Comparison of ENCODE assay signal across 8 cellular contexts in the genomic region with DNA sequence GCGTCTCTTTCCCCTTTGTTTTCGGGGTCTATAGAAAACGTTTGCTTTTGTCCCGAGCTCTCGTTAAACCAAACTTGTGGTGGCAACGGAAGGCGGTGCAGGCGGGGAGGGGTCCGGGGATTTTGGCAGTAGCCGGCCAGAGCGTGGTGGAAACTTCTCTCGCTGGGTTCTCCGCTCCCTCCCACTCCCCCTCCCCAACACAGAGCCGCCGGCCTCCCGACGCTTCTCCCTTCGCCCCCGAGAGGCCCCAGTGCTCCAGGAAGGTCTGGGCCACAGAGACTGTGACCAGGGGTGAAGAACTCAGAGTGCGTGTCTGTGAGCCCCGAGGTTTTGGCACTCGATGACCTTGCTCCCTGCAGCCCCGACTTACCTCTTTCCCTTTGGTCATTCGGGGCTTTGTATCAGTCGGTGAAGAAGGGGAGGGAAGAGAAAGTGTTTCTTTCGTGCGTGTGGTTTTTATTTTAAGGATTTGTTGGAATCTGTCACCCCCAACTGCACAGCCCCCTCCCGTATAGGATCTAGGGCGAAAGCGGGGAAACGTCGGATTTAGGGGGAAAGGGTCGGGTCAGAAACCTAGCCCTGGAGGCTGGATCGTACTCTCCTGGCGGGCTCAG. TPM values are rescaled to one million over a fixed set of nuclear protein-coding genes. Genes with fewer than 3 reads are reported as not detected.
DNase-seq lines count a peak whose midpoint lies in the region; ATAC-seq, FAIRE-seq and TF ChIP-seq lines count a peak whose summit lies in the region.

No MANE protein-coding gene starts in this region.

- H3K4me2 ChIP-seq in K562 (ENCODE audit: insufficient read depth, low read length): peak overlapping the region; percentile 83

- BruUV-seq in A673 (replicated peaks; lab: Mats Ljungman, UMichigan) (TSS peak; percentile 38), K562 (replicated peaks; lab: Mats Ljungman, UMichigan) (TSS peak; percentile 42)

- no peaks in the 10 kb centered on the region for H4K20me1 ChIP-seq in K562 (replicated peaks; ENCODE audit: control insufficient read depth, insufficient read depth, low read length)

- peaks cover 39% of the 10 kb centered on the region for H3K4me1 ChIP-seq in A673 (ENCODE audit: insufficient read depth, low read length, poor library complexity, severe bottlenecking)
- peaks cover 50% of the 10 kb centered on the region for H3K4me1 ChIP-seq in HAP-1
- peaks cover 52 to 73% of the 10 kb centered on the region in 2 experiments for H3K4me1 ChIP-seq in K562 (replicated peaks in 1 of 2; ENCODE audit: control insufficient read depth in 2 of 2, insufficient read depth in 2 of 2, low read length in 2 of 2)
- H3K4me1 ChIP-seq in mononuclear cell (ENCODE audit: insufficient read depth, low read length): peaks cover 32% of the 10 kb centered on the region

- in situ Hi-C loops in HAP-1 (cut with MboI; ENCODE audit: low sequenced_read_pairs): loop anchor here (5.0 kb wide), 1 partner anchor 41 kb away; no protein-coding TSS in a partner anchor
- in situ Hi-C loops in K562 (cut with MboI): loop anchor here (5.0 to 10.0 kb wide), 3 partner anchors 48 to 158 kb away; no protein-coding TSS in a partner anchor

- no peak overlapping the region; the same call in 1 of the 2 replicates for H2AFZ ChIP-seq in K562 (ENCODE audit: low read depth, low read length)

- H3K9me1 ChIP-seq in K562 (ENCODE audit: control insufficient read depth, insufficient read depth, low read length): no peaks in the 10 kb centered on the region

- peaks cover 83% of the 10 kb centered on the region for H3K79me2 ChIP-seq in K562 (ENCODE audit: control insufficient read depth, insufficient read depth, low read length)

- WGBS in K562 (ENCODE audit: insufficient coverage, low coverage, missing lambda C conversion rate): 1% methylated on average over 18 of the region's 35 CpGs

- no peak for TF ChIP-seq EP300 in K562 (IDR thresholded peaks at IDR 0.05; ENCODE audit: low read length)

- TF ChIP-seq RAD21 in K562 (CRISPR knock-in tag; conservative IDR thresholded peaks at IDR 0.05 in 1 of 2, IDR thresholded peaks at IDR 0.05 in 1 of 2): no peak

- peak; percentile 54 for TF ChIP-seq POLR2A in K562 (conservative IDR thresholded peaks at IDR 0.05)

- H3K4me3 ChIP-seq in A673 (ENCODE audit: low read depth, low read length, poor library complexity, severe bottlenecking) (peak overlapping the region; percentile 52), HAP-1 (peak overlapping the region; percentile 44), K562 (peak overlapping the region; percentile 46), mononuclear cell (ENCODE audit: low read length) (peak overlapping the region; percentile 18)

- POLR2A ChIA-PET in A673 (lab: Charles Lee; ENCODE audit: low non-redundant PET): no interaction called here
- POLR2A ChIA-PET in K562 (lab: Yijun Ruan, JAX): interaction anchor here (0.6 to 3.9 kb wide), 2 partner anchors 13 to 94 kb away, joined by 3 to 18 read pairs; no protein-coding TSS in a partner anchor

- H3K9ac ChIP-seq in K562 (ENCODE audit: insufficient read depth in 1 of 2, low read depth in 2 of 2, low read length in 2 of 2): peak overlapping the region; percentile 85 to 98

- FAIRE-seq in K562 (lab: Jason Lieb, UNC): peak; percentile 26

- DNase-seq in A673 (ENCODE audit: low spot score) (no peak), HAP-1 (ENCODE audit: low spot score in 2 of 2) (no peak), K562 (ENCODE audit: extremely low read depth in 1 of 4, low spot score in 3 of 4) (no peak), MV-4-11 (lab: John Stamatoyannopoulos, UW) (no peak), Ammon's horn (ENCODE audit: low spot score) (no peak), GM19240 (ENCODE audit: insufficient read length, low spot score) (no peak), NCI-H2227 (lab: John Stamatoyannopoulos, UW; ENCODE audit: unreplicated experiment) (no peak)

- CTCF ChIA-PET in A673 (lab: Charles Lee): no interaction called here
- CTCF ChIA-PET in K562 (lab: Yijun Ruan, JAX; ENCODE audit: low intra/inter-chr PET ratio): no interaction called here

- intact Hi-C loops in A673 (cut with micrococcal nuclease; ENCODE audit: unreplicated experiment) (loop anchor here (10.0 kb wide), 1 partner anchor 158 kb away; no protein-coding TSS in a partner anchor), K562 (cut with micrococcal nuclease) (loop anchor here (2.0 to 10.0 kb wide), 3 partner anchors 48 to 372 kb away; no protein-coding TSS in a partner anchor)

- H3K27ac ChIP-seq in A673 (ENCODE audit: low read depth, low read length, poor library complexity, severe bottlenecking) (peak overlapping the region; percentile 88), K562 (ENCODE audit: extremely low read depth, low read depth, low read length) (peak overlapping the region; percentile 95)

- TF ChIP-seq CTCF in A673 (conservative IDR thresholded peaks at IDR 0.05; ENCODE audit: low read depth, low read length): no peak
- TF ChIP-seq CTCF in K562 (IDR thresholded peaks at IDR 0.05 in 2 of 3, conservative IDR thresholded peaks at IDR 0.05 in 1 of 3; ENCODE audit: insufficient read depth in 2 of 3, low read depth in 1 of 3, low read length in 3 of 3): no peak

- H3K9me3 ChIP-seq in A673 (ENCODE audit: low read depth, low read length, poor library complexity, severe bottlenecking) (no peaks in the 10 kb centered on the region), HAP-1 (no peaks in the 10 kb centered on the region), K562 (replicated peaks; ENCODE audit: control insufficient read depth, insufficient read depth, low read depth, low read length) (no peaks in the 10 kb centered on the region), mononuclear cell (ENCODE audit: low read depth, low read length) (no peaks in the 10 kb centered on the region)

- ATAC-seq in K562: no peak

- H3K36me3 ChIP-seq in A673 (ENCODE audit: insufficient read depth, low read length, poor library complexity, severe bottlenecking): no peaks in the 10 kb centered on the region
- peaks cover under 1% of the 10 kb centered on the region; the same call in 1 of the 2 replicates for H3K36me3 ChIP-seq in HAP-1 (replicated peaks)
- H3K36me3 ChIP-seq in K562 (ENCODE audit: control insufficient read depth, insufficient read depth, low read length): no peaks in the 10 kb centered on the region

- H3K27me3 ChIP-seq in A673 (replicated peaks; ENCODE audit: insufficient read depth, low read depth, low read length, poor library complexity) (no peaks in the 10 kb centered on the region), HAP-1 (ENCODE audit: low read depth) (no peaks in the 10 kb centered on the region), K562 (ENCODE audit: control insufficient read depth in 2 of 2, insufficient read depth in 2 of 2, low read length in 2 of 2) (no peaks in the 10 kb centered on the region), mononuclear cell (ENCODE audit: insufficient read depth, low read length) (no peaks in the 10 kb centered on the region)

TF ChIP-seq in K562, 482 proteins besides CTCF, POLR2A, EP300 and RAD21 (continues in another document):
- TF ChIP-seq ZNF23 (CRISPR knock-in tag; IDR thresholded peaks at IDR 0.05) (no peak), NFRKB (IDR thresholded peaks at IDR 0.05; ENCODE audit: low read depth) (peak; percentile 84)
- TF ChIP-seq, protein P1, sequence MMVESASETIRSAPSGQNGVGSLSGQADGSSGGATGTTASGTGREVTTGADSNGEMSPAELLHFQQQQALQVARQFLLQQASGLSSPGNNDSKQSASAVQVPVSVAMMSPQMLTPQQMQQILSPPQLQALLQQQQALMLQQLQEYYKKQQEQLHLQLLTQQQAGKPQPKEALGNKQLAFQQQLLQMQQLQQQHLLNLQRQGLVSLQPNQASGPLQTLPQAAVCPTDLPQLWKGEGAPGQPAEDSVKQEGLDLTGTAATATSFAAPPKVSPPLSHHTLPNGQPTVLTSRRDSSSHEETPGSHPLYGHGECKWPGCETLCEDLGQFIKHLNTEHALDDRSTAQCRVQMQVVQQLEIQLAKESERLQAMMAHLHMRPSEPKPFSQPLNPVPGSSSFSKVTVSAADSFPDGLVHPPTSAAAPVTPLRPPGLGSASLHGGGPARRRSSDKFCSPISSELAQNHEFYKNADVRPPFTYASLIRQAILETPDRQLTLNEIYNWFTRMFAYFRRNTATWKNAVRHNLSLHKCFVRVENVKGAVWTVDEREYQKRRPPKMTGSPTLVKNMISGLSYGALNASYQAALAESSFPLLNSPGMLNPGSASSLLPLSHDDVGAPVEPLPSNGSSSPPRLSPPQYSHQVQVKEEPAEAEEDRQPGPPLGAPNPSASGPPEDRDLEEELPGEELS (CRISPR knock-in tag; IDR thresholded peaks at IDR 0.05; ENCODE audit: borderline replicate concordance): 0 out of 2 replicates have a peak, but pooled peaks have one; percentile 14

RNA-seq across cellular contexts. Expression of a gene that starts 9.0 kb away (rescaled TPM):
- 58.8 and 59.0 TPM in 2 replicates for total RNA-seq in A673 (2021)
- total RNA-seq in K562 (2011; cell fraction: chromatin; rRNA removed; ENCODE audit: low replicate concordance): 128 and 140 TPM in 2 replicates
- 71.6 and 74.4 TPM in 2 replicates for total RNA-seq in K562 (2011; cell fraction: nucleolus; rRNA removed)
- 97.0 and 135 TPM in 2 replicates for total RNA-seq in K562 (2011; cell fraction: nucleoplasm; rRNA removed)
- 73.7 and 76.0 TPM in 2 replicates for total RNA-seq in K562 (2014; rRNA removed)
- total RNA-seq in K562 (2014; rRNA removed; fragmentation: Illumina TruSeq; extraction: Trizol): 37.6 and 37.9 TPM in 2 replicates
- 33.0 and 36.6 TPM in 2 replicates for total RNA-seq in K562 (2015; rRNA removed; fragmentation: Illumina TruSeq; extraction: Trizol)
- 98.3 and 113 TPM in 2 replicates for total RNA-seq in K562 (2021)
- 27.5 and 28.1 TPM in 2 replicates for polyA plus RNA-seq in K562 (2011; rRNA removed)
- polyA plus RNA-seq in K562 (2011; cell fraction: cytosol; rRNA removed): 30.1 and 38.0 TPM in 2 replicates
- 64.0 and 93.7 TPM in 2 replicates for polyA plus RNA-seq in K562 (2011; cell fraction: nucleus; rRNA removed)
- polyA plus RNA-seq in K562 (2012): 72.8 and 76.1 TPM in 2 replicates
- 88.1 and 98.5 TPM in 2 replicates for polyA plus RNA-seq in K562 (2014; fragmentation: Illumina TruSeq; extraction: Trizol)
- 10 to 100 TPM; 32.0 to 37.4 TPM for polyA plus RNA-seq in K562 (2014; fragmentation: Nextera tagmentation; extraction: Ambion mirVana)
- 44.4 and 64.6 TPM in 2 replicates for polyA plus RNA-seq in K562 (2014; rRNA removed)
- 40.5 and 49.5 TPM in 2 replicates for polyA minus RNA-seq in K562 (2011; rRNA and poly(A)+ RNA removed)
- 105 and 120 TPM in 2 replicates for polyA minus RNA-seq in K562 (2011; cell fraction: cytosol; rRNA and poly(A)+ RNA removed)
- polyA minus RNA-seq in K562 (2011; cell fraction: nucleus; rRNA and poly(A)+ RNA removed): 36.9 and 50.0 TPM in 2 replicates
- 42.3 TPM for total RNA-seq in mononuclear cell
